ENCODE assay signal across 8 cellular contexts in the genomic region with DNA sequence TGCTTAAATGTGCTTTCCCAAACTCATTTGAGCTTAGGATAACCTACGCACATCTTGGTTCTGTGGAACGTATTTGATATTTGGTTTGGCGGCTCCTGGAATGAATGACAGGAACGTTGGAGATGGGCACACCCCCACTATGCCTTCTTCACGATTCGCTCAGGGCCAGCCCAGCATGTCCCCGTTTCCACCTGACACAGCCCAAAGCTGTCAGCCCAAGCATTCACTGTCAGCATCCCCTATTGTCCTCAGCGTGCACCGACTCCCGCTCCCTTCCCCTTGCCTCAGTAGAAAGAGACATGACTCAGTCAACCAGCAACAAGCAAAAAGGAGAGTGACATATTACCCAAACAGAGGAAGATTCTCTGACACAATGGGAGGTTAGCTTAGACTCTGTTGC.
"Had no signal": no experiment of that assay in that cellular context is flagged by ENCODE, and none has a peak within 500 bp of the region (broad histone marks: within the 10 kb centered on the region; RNA-seq: fewer than 3 reads in every experiment).

No MANE protein-coding gene starts in this region.

- H3K27ac ChIP-seq: GM23248 had no signal

- DNase-seq: GM23248, GOT3, H7, HFFc6, IMR-90, KG1 had no signal

- ATAC-seq: HCT116, K562 had no signal
